Comparison of ENCODE assay signal across 7 cellular contexts in the genomic region with DNA sequence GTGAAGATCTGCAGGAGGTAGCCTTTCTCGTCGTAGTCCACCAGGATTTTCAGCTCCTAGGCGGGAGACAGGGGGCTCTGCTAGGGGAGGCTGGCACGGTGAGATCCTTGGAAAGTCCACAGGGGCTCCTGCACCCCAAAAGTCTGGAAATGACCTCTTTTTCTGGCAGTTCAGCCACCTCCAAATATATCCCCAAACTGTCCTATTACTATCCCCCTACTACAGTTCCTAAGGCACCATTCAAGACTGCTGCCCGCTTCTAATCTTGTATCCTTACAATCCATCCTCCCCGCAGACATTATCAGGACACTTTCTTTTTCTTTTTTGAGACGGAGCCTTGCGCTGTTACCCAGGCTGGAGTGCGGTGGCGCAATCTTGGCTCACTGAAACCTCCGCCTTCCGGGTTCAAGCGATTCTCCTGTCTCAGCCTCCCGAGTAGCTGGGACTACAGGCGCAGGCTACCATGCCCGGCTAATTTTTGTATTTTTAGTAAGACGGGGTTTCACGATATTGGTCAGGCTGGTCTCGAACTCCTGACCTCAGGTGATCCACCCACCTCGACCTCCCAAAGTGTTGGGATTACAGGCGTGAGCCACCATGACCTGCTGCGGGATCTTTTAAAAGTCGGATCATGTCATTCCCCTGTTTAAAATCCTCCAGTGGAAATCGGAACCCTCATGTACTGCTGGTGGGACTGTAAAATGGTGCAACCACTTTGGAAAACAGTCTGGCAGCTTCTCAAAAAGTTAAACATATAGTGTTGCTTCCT. TPM values are rescaled to one million over a fixed set of nuclear protein-coding genes. Genes with fewer than 3 reads are reported as not detected.
A peak's percentile ranks its signal among the peaks of the same experiment; 100 is the strongest.
DNase-seq lines count a peak whose midpoint lies in the region; ATAC-seq and TF ChIP-seq lines count a peak whose summit lies in the region.

No MANE protein-coding gene starts in this region.

- H3K4me1 ChIP-seq in HCT116 (ENCODE audit: control insufficient read depth in 1 of 2, insufficient read depth in 2 of 2, low read length in 2 of 2) (peaks cover 4 to 44% of the 10 kb centered on the region in 2 experiments; a peak in 3 of 4 replicates), SK-N-SH (ENCODE audit: control insufficient read depth in 1 of 2, insufficient read depth in 2 of 2, low read depth in 1 of 2, low read length in 1 of 2) (no peaks in the 10 kb centered on the region; a peak in 1 of 4 replicates), gastroesophageal sphincter (peaks cover 0 to 15% (median 0%) of the 10 kb centered on the region in 3 donors), smooth muscle cell (ENCODE audit: low read depth) (no peaks in the 10 kb centered on the region)

- no peak for TF ChIP-seq POLR2A in HCT116 (IDR thresholded peaks at IDR 0.05; ENCODE audit: borderline replicate concordance, extremely low read depth, insufficient read depth, insufficient read length)
- no peak for TF ChIP-seq POLR2A in gastroesophageal sphincter (IDR thresholded peaks at IDR 0.05)
- no peak for TF ChIP-seq POLR2A in GM18505 (IDR thresholded peaks at IDR 0.05; ENCODE audit: borderline replicate concordance, extremely low read depth, insufficient read depth, insufficient read length)

- 58% methylated on average over 21 of the region's 24 CpGs for WGBS in SK-N-SH (ENCODE audit: low lambda C conversion rate)
- 83 to 87% methylated on average over 3 to 14 of the region's 24 CpGs for WGBS in gastroesophageal sphincter (ENCODE audit: low coverage in 1 of 2), 2 donors
- 77% methylated on average over 24 of the region's 24 CpGs for WGBS in smooth muscle cell (ENCODE audit: low lambda C conversion rate)

- H3K27ac ChIP-seq in HCT116 (ENCODE audit: low read depth, low read length) (peak overlapping the region; percentile 66), SK-N-SH (ENCODE audit: low read depth in 2 of 2, low read length in 1 of 2) (peak overlapping the region; percentile 29 to 43; a peak in 2 of 4 replicates), gastroesophageal sphincter (peak overlapping the region in 3 of 4 donors; percentile 75 to 78 (median 77)), smooth muscle cell (ENCODE audit: low read depth) (no peak overlapping the region)

- TF ChIP-seq EP300 in SK-N-SH (IDR thresholded peaks at IDR 0.05; ENCODE audit: borderline replicate concordance in 1 of 2, low read depth in 1 of 2, low read length in 1 of 2) (no peak), gastroesophageal sphincter (IDR thresholded peaks at IDR 0.05) (no peak)

- H2AFZ ChIP-seq in HCT116 (ENCODE audit: low read depth, low read length, poor library complexity, severe bottlenecking) = peak overlapping the region; percentile 87
- peak overlapping the region; percentile 95; the same call in 1 of the 2 replicates for H2AFZ ChIP-seq in SK-N-SH (ENCODE audit: low read depth)
- peak overlapping the region; percentile 81 for H2AFZ ChIP-seq in smooth muscle cell (ENCODE audit: low read depth)

- POLR2A ChIA-PET in HCT116 (lab: Charles Lee) (no interaction called here), SK-N-SH (lab: Yijun Ruan, JAX) (no interaction called here)

- H3F3A ChIP-seq in SK-N-SH (replicated peaks; ENCODE audit: insufficient read depth) = peaks cover 5% of the 10 kb centered on the region
- H3F3A ChIP-seq in smooth muscle cell (ENCODE audit: low read depth) = no peaks in the 10 kb centered on the region

- H3K79me2 ChIP-seq in HCT116 (ENCODE audit: insufficient read depth, low read length) (no peaks in the 10 kb centered on the region), SK-N-SH (ENCODE audit: insufficient read depth) (no peaks in the 10 kb centered on the region), smooth muscle cell (ENCODE audit: low read depth) (no peaks in the 10 kb centered on the region)

- H3K4me2 ChIP-seq in HCT116 (ENCODE audit: low read length) (peak overlapping the region; percentile 82), SK-N-SH (peak overlapping the region; percentile 81), smooth muscle cell (peak overlapping the region; percentile 90)

- peak overlapping the region; percentile 55 to 94 for H3K4me3 ChIP-seq in HCT116 (replicated peaks in 1 of 2; ENCODE audit: low read depth in 1 of 2, low read length in 2 of 2)
- H3K4me3 ChIP-seq in SK-N-SH (ENCODE audit: low read depth in 2 of 2, low read length in 1 of 2) = peak overlapping the region; percentile 57 to 74
- peak overlapping the region; percentile 38 to 61 for H3K4me3 ChIP-seq in gastroesophageal sphincter
- peak overlapping the region; percentile 58 for H3K4me3 ChIP-seq in smooth muscle cell

- TSS peak; percentile 93 for BruUV-seq in HCT116 (replicated peaks; lab: Mats Ljungman, UMichigan)

- no peaks in the 10 kb centered on the region for H3K9me2 ChIP-seq in HCT116 (ENCODE audit: insufficient read depth)
- H3K9me2 ChIP-seq in SK-N-SH = no peaks in the 10 kb centered on the region

- no peaks in the 10 kb centered on the region for H3K9me3 ChIP-seq in HCT116 (ENCODE audit: control insufficient read depth in 1 of 2, insufficient read depth in 1 of 2, low read depth in 1 of 2, low read length in 2 of 2)
- no peaks in the 10 kb centered on the region for H3K9me3 ChIP-seq in SK-N-SH
- no peaks in the 10 kb centered on the region for H3K9me3 ChIP-seq in gastroesophageal sphincter
- H3K9me3 ChIP-seq in smooth muscle cell (replicated peaks; ENCODE audit: low read depth) = no peaks in the 10 kb centered on the region

- ATAC-seq in HCT116 = peak; percentile 14
- no peak for ATAC-seq in gastroesophageal sphincter
- ATAC-seq in GM18505 (IDR thresholded peaks at IDR 0.05; ENCODE audit: unreplicated experiment) = no peak

- intact Hi-C loops in HCT116 (cut with micrococcal nuclease) = loop anchor here (1.0 to 5.0 kb wide), 3 partner anchors 40 to 47 kb away; a partner anchor contains a TSS

- DNase-seq in HCT116 (ENCODE audit: low read depth, low spot score) = no peak
- DNase-seq in SK-N-SH = no peak
- no peak for DNase-seq in smooth muscle cell (lab: John Stamatoyannopoulos, UW; ENCODE audit: unreplicated experiment)
- no peak for DNase-seq in KG1 (lab: John Stamatoyannopoulos, UW)
- no peak for DNase-seq in amygdala (lab: John Stamatoyannopoulos, UW)

- H3K36me3 ChIP-seq in HCT116 (ENCODE audit: control insufficient read depth in 1 of 2, insufficient read depth in 2 of 2, low read length in 2 of 2) (no peaks in the 10 kb centered on the region), SK-N-SH (replicated peaks in 1 of 2; ENCODE audit: control insufficient read depth in 1 of 2, insufficient read depth in 2 of 2, low read length in 1 of 2) (no peaks in the 10 kb centered on the region), gastroesophageal sphincter (no peaks in the 10 kb centered on the region), smooth muscle cell (ENCODE audit: low read depth) (no peaks in the 10 kb centered on the region)

- RAD21 ChIA-PET in HCT116 (lab: Charles Lee; ENCODE audit: low non-redundant PET in 1 of 2, low total read pairs in 2 of 2, uncharacterized antibody in 2 of 2, unreplicated experiment in 2 of 2) = no interaction called here

- no peak for TF ChIP-seq RAD21 in HCT116 (IDR thresholded peaks at IDR 0.05; ENCODE audit: low read depth)
- no peak for TF ChIP-seq RAD21 in SK-N-SH (IDR thresholded peaks at IDR 0.05; ENCODE audit: low read length)

- H3K9ac ChIP-seq in HCT116 (ENCODE audit: low read length) (peak overlapping the region; percentile 88), SK-N-SH (peak overlapping the region; percentile 64), smooth muscle cell (ENCODE audit: low read depth) (peak overlapping the region; percentile 24)

- CTCF ChIA-PET in HCT116 (lab: Charles Lee) (interaction anchor here (6.0 kb wide), 1 partner anchor 45 kb away, joined by 20 read pairs; a partner anchor contains a TSS), SK-N-SH (lab: Yijun Ruan, JAX) (interaction anchor here (3.3 to 7.6 kb wide), 3 partner anchors 13 to 45 kb away, joined by 11 to 49 read pairs (median 40); a partner anchor contains a TSS)

- H4K20me1 ChIP-seq in HCT116 (ENCODE audit: insufficient read depth) (no peaks in the 10 kb centered on the region), SK-N-SH (ENCODE audit: insufficient read depth) (no peaks in the 10 kb centered on the region), smooth muscle cell (ENCODE audit: low read depth) (no peaks in the 10 kb centered on the region)

- TF ChIP-seq CTCF in HCT116 (IDR thresholded peaks at IDR 0.05 in 2 of 3, conservative IDR thresholded peaks at IDR 0.05 in 1 of 3; ENCODE audit: borderline replicate concordance in 1 of 3, insufficient read depth in 1 of 3, low read depth in 2 of 3, low read length in 2 of 3) (no peak), SK-N-SH (IDR thresholded peaks at IDR 0.05) (no peak), gastroesophageal sphincter (IDR thresholded peaks at IDR 0.05) (no peak), smooth muscle cell (IDR thresholded peaks at IDR 0.05; ENCODE audit: borderline replicate concordance, insufficient read depth, poor library complexity, severe bottlenecking) (no peak)

- H3K27me3 ChIP-seq in HCT116 (ENCODE audit: insufficient read depth, low read length) (no peaks in the 10 kb centered on the region), SK-N-SH (ENCODE audit: insufficient read depth) (no peaks in the 10 kb centered on the region), gastroesophageal sphincter (no peaks in the 10 kb centered on the region), smooth muscle cell (ENCODE audit: low read depth) (no peaks in the 10 kb centered on the region)

RNA-seq across cellular contexts. Expression of a gene that starts 18.5 kb away (rescaled TPM):
- total RNA-seq in HCT116 (2021; ENCODE audit: unreplicated experiment) = 1.1 TPM
- 1.5 TPM in 2 replicates for polyA plus RNA-seq in HCT116 (2012)
- 1.8 and 1.9 TPM in 2 replicates for polyA plus RNA-seq in SK-N-SH (2012; rRNA removed)
- polyA plus RNA-seq in SK-N-SH (2012; cell fraction: cytosol; rRNA removed) = 2.0 TPM in 2 replicates
- polyA plus RNA-seq in SK-N-SH (2012; cell fraction: nucleus; rRNA removed) = 2.2 and 2.8 TPM in 2 replicates
- 1 to 10 TPM in 3 of 4 donors, not detected in 1; 1.2 to 5.0 (median 2.6) TPM for total RNA-seq in gastroesophageal sphincter
- not detected in 2 replicates for total RNA-seq in smooth muscle cell
- 0.53 TPM in 1 of 2 replicates, not detected in the other for polyA plus RNA-seq in smooth muscle cell

RNA-seq across cellular contexts. Expression of a gene that starts 36.4 kb away (rescaled TPM):
- total RNA-seq in HCT116 (2021; ENCODE audit: unreplicated experiment) = 17.5 TPM
- 6.6 and 7.3 TPM in 2 replicates for polyA plus RNA-seq in HCT116 (2012)
- polyA plus RNA-seq in SK-N-SH (2012; rRNA removed) = 1.2 and 2.0 TPM in 2 replicates
- 1.5 and 1.8 TPM in 2 replicates for polyA plus RNA-seq in SK-N-SH (2012; cell fraction: cytosol; rRNA removed)
- polyA plus RNA-seq in SK-N-SH (2012; cell fraction: nucleus; rRNA removed) = 8.4 and 11.5 TPM in 2 replicates
- total RNA-seq in gastroesophageal sphincter = 10 to 100 TPM in 3 of 4 donors, 1 to 10 TPM in 1; 9.6 to 25.1 (median 20.3) TPM
- total RNA-seq in smooth muscle cell = 2.7 and 4.2 TPM in 2 replicates
- 1.9 and 2.9 TPM in 2 replicates for polyA plus RNA-seq in smooth muscle cell

RNA-seq across cellular contexts. Expression of a gene that starts 46.7 kb away (rescaled TPM):
- 116 TPM for total RNA-seq in HCT116 (2021; ENCODE audit: unreplicated experiment)
- 93.4 and 134 TPM in 2 replicates for polyA plus RNA-seq in HCT116 (2012)
- 5.0 and 5.3 TPM in 2 replicates for polyA plus RNA-seq in SK-N-SH (2012; rRNA removed)
- 2.3 and 2.8 TPM in 2 replicates for polyA plus RNA-seq in SK-N-SH (2012; cell fraction: cytosol; rRNA removed)
- polyA plus RNA-seq in SK-N-SH (2012; cell fraction: nucleus; rRNA removed) = 19.5 and 20.2 TPM in 2 replicates
- 10 to 100 TPM in 3 of 4 donors, 1 to 10 TPM in 1; 9.4 to 15.7 (median 12.1) TPM for total RNA-seq in gastroesophageal sphincter
- 12.7 and 25.9 TPM in 2 replicates for total RNA-seq in smooth muscle cell
- 13.8 and 15.3 TPM in 2 replicates for polyA plus RNA-seq in smooth muscle cell

RNA-seq across cellular contexts. Expression of a gene that starts 48.4 kb away (rescaled TPM):
- total RNA-seq in HCT116 (2021; ENCODE audit: unreplicated experiment) (55.5 TPM), gastroesophageal sphincter (10 to 100 TPM; 54.8 to 79.5 (median 70.7) TPM), smooth muscle cell (33.9 and 42.4 TPM in 2 replicates)
- polyA plus RNA-seq in HCT116 (2012) = 82.5 and 103 TPM in 2 replicates
- polyA plus RNA-seq in SK-N-SH (2012; rRNA removed) (227 and 234 TPM in 2 replicates), smooth muscle cell (87.3 and 87.7 TPM in 2 replicates)
- 116 and 197 TPM in 2 replicates for polyA plus RNA-seq in SK-N-SH (2012; cell fraction: cytosol; rRNA removed)
- polyA plus RNA-seq in SK-N-SH (2012; cell fraction: nucleus; rRNA removed) = 101 and 104 TPM in 2 replicates

Comparison
In these comparisons a context has a peak if more than half of its experiments do, and no peak if none do; other contexts are left out.
1. H3K9ac ChIP-seq: peak in every context shown above with its lines; median percentile 88 in HCT116; 64 in SK-N-SH; 24 in smooth muscle cell.